In genomic region chr18:21383031-21383430, GRCh38 we compare ENCODE assay signal across 31 cellular contexts.
"Had no signal": no experiment of that assay in that cellular context is flagged by ENCODE, and none has a peak within 500 bp of the region (broad histone marks: within the 10 kb centered on the region; RNA-seq: fewer than 3 reads in every experiment).

No MANE protein-coding gene starts in this region.

- H3K9me3 Mint-ChIP-seq: naive thymus-derived CD4-positive, alpha-beta T cell; natural killer cell; nephron; neural crest cell; stimulated activated memory B cell treated with anti-CD40 and anti-IgM and Interleukin-4, amounts not matched to agents 10 μg/mL and 1 μg/mL and 100 μg/mL, for 72 hours; stimulated activated naive CD8-positive, alpha-beta T cell treated with anti-CD3 and anti-CD28 coated beads, Interleukin-15, amount 100 ng/mL, for 72 hours had no signal

- H3K27me3 Mint-ChIP-seq: progenitor cell of endocrine pancreas; stimulated activated memory B cell treated with anti-CD40 and anti-IgM and Interleukin-4, amounts not matched to agents 10 μg/mL and 1 μg/mL and 100 μg/mL, for 72 hours; stimulated activated naive CD8-positive, alpha-beta T cell treated with anti-CD3 and anti-CD28 coated beads, Interleukin-15, amount 100 ng/mL, for 72 hours had no signal

- H3K79me2 ChIP-seq: parathyroid adenoma had no signal

- H3K4me3 Mint-ChIP-seq: naive thymus-derived CD4-positive, alpha-beta T cell; natural killer cell; nephron; neural crest cell; stimulated activated memory B cell treated with anti-CD40 and anti-IgM and Interleukin-4, amounts not matched to agents 10 μg/mL and 1 μg/mL and 100 μg/mL, for 72 hours; stimulated activated naive CD8-positive, alpha-beta T cell treated with anti-CD3 and anti-CD28 coated beads, Interleukin-15, amount 100 ng/mL, for 72 hours had no signal

- H2AFZ ChIP-seq: parathyroid adenoma had no signal

- H3K4me1 Mint-ChIP-seq: naive thymus-derived CD4-positive, alpha-beta T cell; natural killer cell; nephron; stimulated activated memory B cell treated with anti-CD40 and anti-IgM and Interleukin-4, amounts not matched to agents 10 μg/mL and 1 μg/mL and 100 μg/mL, for 72 hours; stimulated activated naive CD8-positive, alpha-beta T cell treated with anti-CD3 and anti-CD28 coated beads, Interleukin-15, amount 100 ng/mL, for 72 hours had no signal

- H3K27me3 ChIP-seq: ovary, right lobe of liver, sigmoid colon, suprapubic skin, testis, tibial artery, transverse colon, upper lobe of left lung, vagina had no signal

- H3K9ac ChIP-seq: parathyroid adenoma had no signal

- ATAC-seq: naive thymus-derived CD4-positive, alpha-beta T cell; natural killer cell; psoas muscle; right cardiac atrium; right lobe of liver; stimulated activated memory B cell treated with anti-CD40 and anti-IgM and Interleukin-4, amounts not matched to agents 10 μg/mL and 1 μg/mL and 100 μg/mL, for 72 hours; stimulated activated naive CD8-positive, alpha-beta T cell treated with anti-CD3 and anti-CD28 coated beads, Interleukin-15, amount 100 ng/mL, for 72 hours; stimulated activated naive CD8-positive, alpha-beta T cell treated with anti-CD3 and anti-CD28 coated beads, Interleukin-15, Interleukin-2, amounts not matched to agents 100 U/mL and 50 U/mL, for 24 hours had no signal

- H3K4me3 ChIP-seq: ovary, psoas muscle, right lobe of liver, sigmoid colon, suprapubic skin, testis, tibial artery, transverse colon, upper lobe of left lung, vagina had no signal

- H3K27ac ChIP-seq: ovary, parathyroid adenoma, psoas muscle, right lobe of liver, sigmoid colon, suprapubic skin, testis, tibial artery, transverse colon, upper lobe of left lung, vagina had no signal

- H3K4me1 ChIP-seq: psoas muscle, right lobe of liver, sigmoid colon, suprapubic skin, upper lobe of left lung, vagina had no signal

- FAIRE-seq: small intestine, urothelium cell line had no signal

- H3K27ac Mint-ChIP-seq: natural killer cell; nephron; progenitor cell of endocrine pancreas; stimulated activated memory B cell treated with anti-CD40 and anti-IgM and Interleukin-4, amounts not matched to agents 10 μg/mL and 1 μg/mL and 100 μg/mL, for 72 hours; stimulated activated naive CD8-positive, alpha-beta T cell treated with anti-CD3 and anti-CD28 coated beads, Interleukin-15, amount 100 ng/mL, for 72 hours had no signal

- H3K36me3 ChIP-seq: ovary, right lobe of liver, sigmoid colon, suprapubic skin, tibial artery, transverse colon, upper lobe of left lung, vagina had no signal

- H3K36me3 Mint-ChIP-seq: naive thymus-derived CD4-positive, alpha-beta T cell; natural killer cell; stimulated activated memory B cell treated with anti-CD40 and anti-IgM and Interleukin-4, amounts not matched to agents 10 μg/mL and 1 μg/mL and 100 μg/mL, for 72 hours had no signal

- DNase-seq: naive thymus-derived CD4-positive, alpha-beta T cell; natural killer cell; occipital lobe; ovary; posterior cingulate gyrus; psoas muscle; right cardiac atrium; right lobe of liver; sigmoid colon; small intestine; stimulated activated CD4-positive, alpha-beta T cell treated with anti-CD3 and anti-CD28 coated beads, Interleukin-15, amount 100 ng/mL, for 24 hours; stimulated activated CD4-positive, alpha-beta T cell treated with anti-CD3 and anti-CD28 coated beads, Interleukin-2, amount 100 ng/mL, for 24 hours; stimulated activated CD4-positive, alpha-beta T cell treated with anti-CD3 and anti-CD28 coated beads, Interleukin-2, amount 100 ng/mL, for 48 hours; stimulated activated CD4-positive, alpha-beta T cell treated with anti-CD3 and anti-CD28 coated beads, Interleukin-4, amount 100 ng/mL, for 4 hours; stimulated activated CD8-positive, alpha-beta memory T cell treated with anti-CD3 and anti-CD28 coated beads, Interleukin-4, amount 100 ng/mL, for 48 hours; stimulated activated naive CD4-positive, alpha-beta T cell; stimulated activated naive CD8-positive, alpha-beta T cell treated with anti-CD3 and anti-CD28 coated beads, Interleukin-15, amount 100 ng/mL, for 72 hours; stimulated activated naive CD8-positive, alpha-beta T cell treated with anti-CD3 and anti-CD28 coated beads, Interleukin-15, Interleukin-2, amounts not matched to agents 100 U/mL and 50 U/mL, for 24 hours; substantia nigra; testis; tibial artery; transverse colon; upper lobe of left lung had no signal

- H3K9me3 ChIP-seq: ovary, psoas muscle, right lobe of liver, sigmoid colon, suprapubic skin, testis, tibial artery, transverse colon, upper lobe of left lung, vagina had no signal
